8 cellular contexts compared by ENCODE assay signal in genomic region chr2:219496781-219497494, GRCh38. TPM values are rescaled to one million over a fixed set of nuclear protein-coding genes. Genes with fewer than 3 reads are reported as not detected.
DNase-seq lines count a peak whose midpoint lies in the region; ATAC-seq and TF ChIP-seq lines count a peak whose summit lies in the region.

No MANE protein-coding gene starts in this region.

- no peak for ATAC-seq in stimulated activated naive CD8-positive, alpha-beta T cell treated with anti-CD3 and anti-CD28 coated beads, Interleukin-15, Interleukin-2, amounts not matched to agents 100 U/mL and 50 U/mL, for 24 hours
- ATAC-seq in GM19463 (IDR thresholded peaks at IDR 0.05; ENCODE audit: unreplicated experiment) = no peak
- no peak for ATAC-seq in GM18909 (IDR thresholded peaks at IDR 0.05; ENCODE audit: poor library complexity, unreplicated experiment)

- intact Hi-C loops in vagina (cut with DNase I) = loop anchor here (5.0 kb wide), 1 partner anchor 145 kb away; no protein-coding TSS in a partner anchor

- no peaks in the 10 kb centered on the region for H3K9me3 Mint-ChIP-seq in stimulated activated naive CD8-positive, alpha-beta T cell treated with anti-CD3 and anti-CD28 coated beads, Interleukin-15, Interleukin-2, amounts not matched to agents 100 ng/mL and 50 ng/mL, for 24 hours

- H3K4me1 ChIP-seq in muscle layer of duodenum (ENCODE audit: control insufficient read depth in 1 of 2, insufficient read depth in 2 of 2, low read length in 2 of 2) = peaks cover 11 to 35% of the 10 kb centered on the region in 2 donors
- H3K4me1 ChIP-seq in vagina = peaks cover 35% of the 10 kb centered on the region

- H3K27ac ChIP-seq in muscle layer of duodenum (ENCODE audit: low read length) (no peak overlapping the region), vagina (peak overlapping the region; percentile 95)

- DNase-seq in stimulated activated naive CD8-positive, alpha-beta T cell treated with anti-CD3 and anti-CD28 coated beads, Interleukin-15, Interleukin-2, amounts not matched to agents 100 U/mL and 50 U/mL, for 24 hours = no peak
- DNase-seq in dermis blood vessel endothelial cell (peak; percentile 19), vagina (ENCODE audit: extremely low spot score in 2 of 2) (no peak), SIG-M5 treated with dmso at 0.1 percent for 504 hours (lab: John Stamatoyannopoulos, UW; ENCODE audit: unreplicated experiment) (no peak)

- H3K9me3 ChIP-seq in muscle layer of duodenum (ENCODE audit: control insufficient read depth in 1 of 2, low read length in 2 of 2) (no peaks in the 10 kb centered on the region), vagina (no peaks in the 10 kb centered on the region)

- H3K4me3 Mint-ChIP-seq in stimulated activated naive CD8-positive, alpha-beta T cell treated with anti-CD3 and anti-CD28 coated beads, Interleukin-15, Interleukin-2, amounts not matched to agents 100 ng/mL and 50 ng/mL, for 24 hours = peak overlapping the region; percentile 94

- no peak for TF ChIP-seq CTCF in vagina (IDR thresholded peaks at IDR 0.05)

- peaks cover 0 to 16% of the 10 kb centered on the region in 2 donors for H3K36me3 ChIP-seq in muscle layer of duodenum (ENCODE audit: control insufficient read depth in 1 of 2, insufficient read depth in 2 of 2, low read length in 2 of 2)
- no peaks in the 10 kb centered on the region for H3K36me3 ChIP-seq in vagina

- peaks cover 40% of the 10 kb centered on the region for H3K27me3 Mint-ChIP-seq in stimulated activated naive CD8-positive, alpha-beta T cell treated with anti-CD3 and anti-CD28 coated beads, Interleukin-15, Interleukin-2, amounts not matched to agents 100 ng/mL and 50 ng/mL, for 24 hours

- H3K36me3 Mint-ChIP-seq in stimulated activated naive CD8-positive, alpha-beta T cell treated with anti-CD3 and anti-CD28 coated beads, Interleukin-15, Interleukin-2, amounts not matched to agents 100 ng/mL and 50 ng/mL, for 24 hours (ENCODE audit: low read depth) = no peaks in the 10 kb centered on the region

- H3K27ac Mint-ChIP-seq in stimulated activated naive CD8-positive, alpha-beta T cell treated with anti-CD3 and anti-CD28 coated beads, Interleukin-15, Interleukin-2, amounts not matched to agents 100 ng/mL and 50 ng/mL, for 24 hours = no peak overlapping the region

- peak overlapping the region; percentile 81 to 87 for H3K4me3 ChIP-seq in muscle layer of duodenum (ENCODE audit: low read depth in 1 of 2, low read length in 2 of 2)
- peak overlapping the region; percentile 71 to 84 for H3K4me3 ChIP-seq in vagina

- H3K27me3 ChIP-seq in muscle layer of duodenum (ENCODE audit: low read depth, low read length) (peaks cover 25% of the 10 kb centered on the region), vagina (no peaks in the 10 kb centered on the region)

- H3K4me1 Mint-ChIP-seq in stimulated activated naive CD8-positive, alpha-beta T cell treated with anti-CD3 and anti-CD28 coated beads, Interleukin-15, Interleukin-2, amounts not matched to agents 100 ng/mL and 50 ng/mL, for 24 hours (ENCODE audit: low read depth) = peaks cover 32% of the 10 kb centered on the region

- TF ChIP-seq POLR2A in vagina (IDR thresholded peaks at IDR 0.05) = no peak

RNA-seq across cellular contexts. Expression of gene GMPPA, which starts 1.8 kb away (rescaled TPM):
- total RNA-seq in dermis blood vessel endothelial cell = 33.4 and 34.5 TPM in 2 replicates
- 35.4 TPM for total RNA-seq in vagina

RNA-seq across cellular contexts. Expression of gene ASIC4, which starts 17.3 kb away (rescaled TPM):
- total RNA-seq in dermis blood vessel endothelial cell (not detected in 2 replicates), vagina (not detected)

RNA-seq across cellular contexts. Expression of gene CHPF, which starts 46.7 kb away (rescaled TPM):
- total RNA-seq in dermis blood vessel endothelial cell (0.84 and 3.2 TPM in 2 replicates), vagina (41.5 TPM)

RNA-seq across cellular contexts. Expression of gene TMEM198, which starts 46.9 kb away (rescaled TPM):
- total RNA-seq in dermis blood vessel endothelial cell = under 0.01 TPM in 1 of 2 replicates, not detected in the other
- total RNA-seq in vagina = 1.5 TPM

Comparison
In these comparisons a context has a peak if more than half of its experiments do, and no peak if none do; other contexts are left out.
1. RNA of gene CHPF, which starts 46.7 kb away (total RNA-seq): 41.5 TPM in vagina (single experiment); 0.84 to 3.2 TPM in dermis blood vessel endothelial cell; every median in the first group is over 10 times any median in the second.